ENCODE assay signal across 20 cellular contexts in genomic region chr3:139284221-139284620, GRCh38.
"Had no signal": no experiment of that assay in that cellular context is flagged by ENCODE, and none has a peak within 500 bp of the region (broad histone marks: within the 10 kb centered on the region; RNA-seq: fewer than 3 reads in every experiment).

No MANE protein-coding gene starts in this region.

- ATAC-seq: gastrocnemius medialis, heart left ventricle, natural killer cell had no signal

- DNase-seq: activated CD4-positive, alpha-beta T cell treated with anti-CD3 and anti-CD28 coated beads for 1 hour; activated CD4-positive, alpha-beta T cell treated with anti-CD3 and anti-CD28 coated beads, Interleukin-2, amount 50 U/mL, for 4 hours; activated effector memory CD4-positive, alpha-beta T cell treated with Interleukin-2 at 50 U/mL for 16 hours; activated naive CD4-positive, alpha-beta T cell treated with anti-CD3 and anti-CD28 coated beads, Interleukin-2, amount 50 U/mL, for 16 hours; activated T-cell treated with anti-CD3 and anti-CD28 coated beads, Interleukin-2, amount 50 U/mL, for 24 hours; colonic mucosa; esophagus squamous epithelium; gastrocnemius medialis; heart left ventricle; immature natural killer cell; mesendoderm; natural killer cell; stimulated activated CD4-positive, alpha-beta T cell treated with anti-CD3 and anti-CD28 coated beads, Interleukin-15, amount 100 ng/mL, for 24 hours; stimulated activated CD4-positive, alpha-beta T cell treated with anti-CD3 and anti-CD28 coated beads, Interleukin-4, amount 100 ng/mL, for 1 hour; stimulated activated naive CD4-positive, alpha-beta T cell; tibial artery had no signal

- H3K9me3 ChIP-seq: colonic mucosa, esophagus squamous epithelium, gastrocnemius medialis, heart left ventricle, right atrium auricular region, tibial artery, vagina had no signal

- H3K36me3 ChIP-seq: colonic mucosa, esophagus squamous epithelium, gastrocnemius medialis, heart left ventricle, right atrium auricular region, tibial artery, vagina had no signal

- H3K27ac ChIP-seq: colonic mucosa, esophagus squamous epithelium, gastrocnemius medialis, heart left ventricle, right atrium auricular region, tibial artery, vagina, VCaP had no signal

- H3K4me3 ChIP-seq: colonic mucosa, esophagus squamous epithelium, gastrocnemius medialis, heart left ventricle, right atrium auricular region, skin epidermis, tibial artery, vagina had no signal

- H3K4me1 ChIP-seq: colonic mucosa, esophagus squamous epithelium, gastrocnemius medialis, tibial artery had no signal

- H3K27me3 ChIP-seq: colonic mucosa, esophagus squamous epithelium, gastrocnemius medialis, heart left ventricle, right atrium auricular region, tibial artery, vagina had no signal
